In genomic region chr2:182672471-182673165, GRCh38 we compare ENCODE assay signal across 13 cellular contexts. TPM values are rescaled to one million over a fixed set of nuclear protein-coding genes. Genes with fewer than 3 reads are reported as not detected.
DNase-seq lines count a peak whose midpoint lies in the region; ATAC-seq and TF ChIP-seq lines count a peak whose summit lies in the region.
"Had no signal": no experiment of that assay in that cellular context is flagged by ENCODE, and none has a peak within 500 bp of the region (broad histone marks: within the 10 kb centered on the region; RNA-seq: fewer than 3 reads in every experiment).

No MANE protein-coding gene starts in this region.

- H3K9ac ChIP-seq in neural progenitor cell: no peak overlapping the region

- no peak for ATAC-seq in GM19328 (IDR thresholded peaks at IDR 0.05; ENCODE audit: unreplicated experiment)
- ATAC-seq: psoas muscle had no signal

- H3K27me3 Mint-ChIP-seq in neural progenitor cell (ENCODE audit: insufficient read depth, low read depth): peaks cover 5% of the 10 kb centered on the region

- H3K9me3 Mint-ChIP-seq in neural progenitor cell: peaks cover 2% of the 10 kb centered on the region

- H3K27ac Mint-ChIP-seq in neural progenitor cell: no peak overlapping the region

- H3K4me3 ChIP-seq in neural progenitor cell: no peak overlapping the region
- H3K4me3 ChIP-seq: lung, psoas muscle had no signal

- H3K36me3 Mint-ChIP-seq in neural progenitor cell: no peaks in the 10 kb centered on the region

- H3K9me3 ChIP-seq in neural progenitor cell (ENCODE audit: low read depth): no peaks in the 10 kb centered on the region
- H3K9me3 ChIP-seq: psoas muscle had no signal

- no peaks in the 10 kb centered on the region for H4K20me1 ChIP-seq in neural progenitor cell (ENCODE audit: low read depth)

- no peaks in the 10 kb centered on the region for H3K79me2 ChIP-seq in neural progenitor cell (ENCODE audit: low read depth)

- TF ChIP-seq CTCF in neural progenitor cell (IDR thresholded peaks at IDR 0.05): no peak

- peaks cover 3% of the 10 kb centered on the region for H3K4me1 Mint-ChIP-seq in neural progenitor cell

- H3K4me1 ChIP-seq in neural progenitor cell: peaks cover 5% of the 10 kb centered on the region
- H3K4me1 ChIP-seq: psoas muscle had no signal

- no peaks in the 10 kb centered on the region for H3K27me3 ChIP-seq in neural progenitor cell

- H3K27ac ChIP-seq in neural progenitor cell: no peak overlapping the region
- H3K27ac ChIP-seq: psoas muscle had no signal

- no peak overlapping the region for H3K4me2 ChIP-seq in neural progenitor cell

- peak overlapping the region; percentile 33 for H2AFZ ChIP-seq in neural progenitor cell (replicated peaks)

- H3K4me3 Mint-ChIP-seq in neural progenitor cell: no peak overlapping the region

- DNase-seq in EL (peak; percentile 85), NCI-H226 (peak; percentile 74), dermis blood vessel endothelial cell (peak; percentile 46), neural progenitor cell (ENCODE audit: low spot score) (no peak)
- DNase-seq in effector CD8-positive, alpha-beta T cell (lab: John Stamatoyannopoulos, UW): no peak
- no peak for DNase-seq in activated CD8-positive, alpha-beta memory T cell treated with anti-CD3 and anti-CD28 coated beads for 24 hours
- no peak for DNase-seq in activated effector memory CD4-positive, alpha-beta T cell treated with Interleukin-2 at 50 U/mL for 16 hours
- DNase-seq: activated CD4-positive, CD25-positive, alpha-beta regulatory T cell treated with anti-CD3 and anti-CD28 coated beads, Interleukin-2, amount 50 U/mL, for 72 hours; NCI-H1694; psoas muscle; substantia nigra had no signal

- no peaks in the 10 kb centered on the region for H3K36me3 ChIP-seq in neural progenitor cell

- no peaks in the 10 kb centered on the region for H3F3A ChIP-seq in neural progenitor cell (ENCODE audit: low read depth)

RNA-seq across cellular contexts. Expression of gene DNAJC10, which starts 43.4 kb away (rescaled TPM):
- total RNA-seq in dermis blood vessel endothelial cell: 132 and 177 TPM in 2 replicates
- total RNA-seq in neural progenitor cell (ENCODE audit: low replicate concordance): 90.6 and 174 TPM in 2 replicates

Comparison
In these comparisons a context has a peak if more than half of its experiments do, and no peak if none do; other contexts are left out.
1. DNase-seq: peak in EL (single experiment), NCI-H226 (single experiment) and dermis blood vessel endothelial cell (single experiment); none in neural progenitor cell (single experiment), effector CD8-positive, alpha-beta T cell (single experiment), activated CD8-positive, alpha-beta memory T cell treated with anti-CD3 and anti-CD28 coated beads for 24 hours (single experiment) and activated effector memory CD4-positive, alpha-beta T cell treated with Interleukin-2 at 50 U/mL for 16 hours (single experiment).